ENCODE assay signal across 1 cellular context in the genomic region with DNA sequence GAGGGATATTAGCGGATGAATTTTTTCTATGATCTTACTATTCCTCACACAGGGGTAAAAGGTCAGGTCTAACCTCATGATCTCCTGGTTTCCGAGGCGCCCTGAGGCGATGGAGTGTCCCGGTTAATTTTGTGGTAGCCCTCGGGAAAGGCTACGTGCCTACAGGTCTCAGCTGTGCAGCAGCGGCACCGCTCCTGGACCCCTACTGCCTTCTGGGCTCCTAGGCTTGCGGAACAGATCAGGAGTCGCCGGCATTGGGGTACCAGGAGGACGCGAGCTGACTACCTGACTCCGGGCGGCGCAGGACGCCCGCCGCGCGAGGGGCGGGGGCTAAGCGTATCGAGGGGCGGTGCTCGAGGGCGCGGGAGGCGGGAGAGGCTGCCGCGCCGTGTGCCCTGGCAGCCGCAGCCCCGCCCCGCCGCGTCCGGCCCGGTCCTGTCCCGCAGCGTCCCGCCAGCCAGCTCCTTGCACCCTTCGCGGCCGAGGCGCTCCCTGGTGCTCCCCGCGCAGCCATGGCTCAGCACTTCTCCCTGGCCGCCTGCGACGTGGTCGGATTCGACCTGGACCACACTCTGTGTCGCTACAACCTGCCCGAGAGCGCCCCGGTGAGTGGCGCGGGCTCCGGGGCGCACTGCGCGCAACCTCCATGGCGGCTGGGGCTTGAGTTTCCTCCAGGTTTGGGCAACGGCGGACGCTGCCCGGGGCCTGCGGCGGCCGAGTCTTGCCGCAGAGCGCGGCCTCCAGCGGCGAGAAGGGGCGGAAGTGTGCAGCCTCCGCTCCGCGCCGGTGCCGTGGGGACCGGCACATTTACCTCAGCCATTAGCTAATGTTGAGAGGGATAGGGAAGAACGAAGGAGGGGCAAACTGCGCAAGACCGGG.
A peak's percentile ranks its signal among the peaks of the same experiment; 100 is the strongest.
TF ChIP-seq lines count a peak whose summit lies in the region.

A gene (plus strand): TSS at position 435 of the 879 bp plus-strand sequence. CDS start 78 bp downstream, at position 513.

TF ChIP-seq in HepG2, 621 proteins besides CTCF, POLR2A, EP300 and RAD21 (continued from another document and continues in another):
- TF ChIP-seq LCORL (IDR thresholded peaks at IDR 0.05) (peak; percentile 60; the same call in 1 of the 2 replicates), LCORL (CRISPR knock-in tag; IDR thresholded peaks at IDR 0.05) (peak; percentile 99), CC2D1A (CRISPR knock-in tag; IDR thresholded peaks at IDR 0.05) (no peak), ZNF776 (CRISPR knock-in tag; IDR thresholded peaks at IDR 0.05) (peak; percentile 99), ZNF282 (IDR thresholded peaks at IDR 0.05; ENCODE audit: partially characterized antibody) (no peak), PCBP1 (IDR thresholded peaks at IDR 0.05; ENCODE audit: borderline replicate concordance, low read depth, low read length) (no peak), ARNTL (CRISPR knock-in tag; IDR thresholded peaks at IDR 0.05) (peak; percentile 70), TBX3 (IDR thresholded peaks at IDR 0.05; ENCODE audit: borderline replicate concordance) (no peak), ETV6 (CRISPR knock-in tag; conservative IDR thresholded peaks at IDR 0.05) (no peak; the same call in 1 of the 2 replicates), FIP1L1 (IDR thresholded peaks at IDR 0.05; ENCODE audit: borderline replicate concordance, insufficient read depth, low read depth, low read length) (no peak), NR1H2 (CRISPR knock-in tag; IDR thresholded peaks at IDR 0.05; ENCODE audit: borderline replicate concordance, low read depth) (no peak), PCBP2 (optimal IDR thresholded peaks at IDR 0.05; ENCODE audit: low read depth, low read length, poor library complexity, severe bottlenecking) (no peak), ZNF788 (CRISPR knock-in tag; IDR thresholded peaks at IDR 0.05; ENCODE audit: borderline replicate concordance) (peak; percentile 85; the same call in 1 of the 2 replicates), MIXL1 (CRISPR knock-in tag; IDR thresholded peaks at IDR 0.05) (no peak; the same call in 1 of the 2 replicates), ZNF562 (CRISPR knock-in tag; IDR thresholded peaks at IDR 0.05; ENCODE audit: borderline replicate concordance) (no peak), SNAPC2 (CRISPR knock-in tag; IDR thresholded peaks at IDR 0.05) (no peak; the same call in 1 of the 2 replicates), ZSCAN31 (CRISPR knock-in tag; IDR thresholded peaks at IDR 0.05; ENCODE audit: low read depth) (peak; percentile 98), ZC3H4 (CRISPR knock-in tag; IDR thresholded peaks at IDR 0.05; ENCODE audit: borderline replicate concordance) (0 out of 2 replicates have a peak, but pooled peaks have one; percentile 35), RFX5 (IDR thresholded peaks at IDR 0.05; ENCODE audit: low read depth, low read length) (peak; percentile 31; the same call in 1 of the 2 replicates), ZNF83 (CRISPR knock-in tag; IDR thresholded peaks at IDR 0.05; ENCODE audit: borderline replicate concordance) (no peak; the same call in 1 of the 2 replicates), ZNF572 (CRISPR knock-in tag; IDR thresholded peaks at IDR 0.05) (0 out of 2 replicates have a peak, but pooled peaks have one; percentile 60), KLF6 (CRISPR knock-in tag; IDR thresholded peaks at IDR 0.05) (peak; percentile 78; the same call in 1 of the 2 replicates), ZFP82 (CRISPR knock-in tag; IDR thresholded peaks at IDR 0.05; ENCODE audit: borderline replicate concordance) (peak; percentile 52; the same call in 1 of the 2 replicates), JUND (CRISPR knock-in tag; IDR thresholded peaks at IDR 0.05) (peak; percentile 66; the same call in 1 of the 2 replicates), MEIS2 (CRISPR knock-in tag; IDR thresholded peaks at IDR 0.05) (peak; percentile 95), ZNF335 (CRISPR knock-in tag; IDR thresholded peaks at IDR 0.05) (peak; percentile 46; the same call in 1 of the 2 replicates), KMT2A (CRISPR knock-in tag; IDR thresholded peaks at IDR 0.05) (peak; percentile 96)
- TF ChIP-seq, protein P1, sequence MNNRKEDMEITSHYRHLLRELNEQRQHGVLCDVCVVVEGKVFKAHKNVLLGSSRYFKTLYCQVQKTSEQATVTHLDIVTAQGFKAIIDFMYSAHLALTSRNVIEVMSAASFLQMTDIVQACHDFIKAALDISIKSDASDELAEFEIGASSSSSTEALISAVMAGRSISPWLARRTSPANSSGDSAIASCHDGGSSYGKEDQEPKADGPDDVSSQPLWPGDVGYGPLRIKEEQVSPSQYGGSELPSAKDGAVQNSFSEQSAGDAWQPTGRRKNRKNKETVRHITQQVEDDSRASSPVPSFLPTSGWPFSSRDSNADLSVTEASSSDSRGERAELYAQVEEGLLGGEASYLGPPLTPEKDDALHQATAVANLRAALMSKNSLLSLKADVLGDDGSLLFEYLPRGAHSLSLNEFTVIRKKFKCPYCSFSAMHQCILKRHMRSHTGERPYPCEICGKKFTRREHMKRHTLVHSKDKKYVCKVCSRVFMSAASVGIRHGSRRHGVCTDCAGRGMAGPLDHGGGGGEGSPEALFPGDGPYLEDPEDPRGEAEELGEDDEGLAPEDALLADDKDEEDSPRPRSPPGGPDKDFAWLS (CRISPR knock-in tag; IDR thresholded peaks at IDR 0.05; ENCODE audit: borderline replicate concordance), result peak; percentile 38; the same call in 1 of the 2 replicates
- TF ChIP-seq, protein P2, sequence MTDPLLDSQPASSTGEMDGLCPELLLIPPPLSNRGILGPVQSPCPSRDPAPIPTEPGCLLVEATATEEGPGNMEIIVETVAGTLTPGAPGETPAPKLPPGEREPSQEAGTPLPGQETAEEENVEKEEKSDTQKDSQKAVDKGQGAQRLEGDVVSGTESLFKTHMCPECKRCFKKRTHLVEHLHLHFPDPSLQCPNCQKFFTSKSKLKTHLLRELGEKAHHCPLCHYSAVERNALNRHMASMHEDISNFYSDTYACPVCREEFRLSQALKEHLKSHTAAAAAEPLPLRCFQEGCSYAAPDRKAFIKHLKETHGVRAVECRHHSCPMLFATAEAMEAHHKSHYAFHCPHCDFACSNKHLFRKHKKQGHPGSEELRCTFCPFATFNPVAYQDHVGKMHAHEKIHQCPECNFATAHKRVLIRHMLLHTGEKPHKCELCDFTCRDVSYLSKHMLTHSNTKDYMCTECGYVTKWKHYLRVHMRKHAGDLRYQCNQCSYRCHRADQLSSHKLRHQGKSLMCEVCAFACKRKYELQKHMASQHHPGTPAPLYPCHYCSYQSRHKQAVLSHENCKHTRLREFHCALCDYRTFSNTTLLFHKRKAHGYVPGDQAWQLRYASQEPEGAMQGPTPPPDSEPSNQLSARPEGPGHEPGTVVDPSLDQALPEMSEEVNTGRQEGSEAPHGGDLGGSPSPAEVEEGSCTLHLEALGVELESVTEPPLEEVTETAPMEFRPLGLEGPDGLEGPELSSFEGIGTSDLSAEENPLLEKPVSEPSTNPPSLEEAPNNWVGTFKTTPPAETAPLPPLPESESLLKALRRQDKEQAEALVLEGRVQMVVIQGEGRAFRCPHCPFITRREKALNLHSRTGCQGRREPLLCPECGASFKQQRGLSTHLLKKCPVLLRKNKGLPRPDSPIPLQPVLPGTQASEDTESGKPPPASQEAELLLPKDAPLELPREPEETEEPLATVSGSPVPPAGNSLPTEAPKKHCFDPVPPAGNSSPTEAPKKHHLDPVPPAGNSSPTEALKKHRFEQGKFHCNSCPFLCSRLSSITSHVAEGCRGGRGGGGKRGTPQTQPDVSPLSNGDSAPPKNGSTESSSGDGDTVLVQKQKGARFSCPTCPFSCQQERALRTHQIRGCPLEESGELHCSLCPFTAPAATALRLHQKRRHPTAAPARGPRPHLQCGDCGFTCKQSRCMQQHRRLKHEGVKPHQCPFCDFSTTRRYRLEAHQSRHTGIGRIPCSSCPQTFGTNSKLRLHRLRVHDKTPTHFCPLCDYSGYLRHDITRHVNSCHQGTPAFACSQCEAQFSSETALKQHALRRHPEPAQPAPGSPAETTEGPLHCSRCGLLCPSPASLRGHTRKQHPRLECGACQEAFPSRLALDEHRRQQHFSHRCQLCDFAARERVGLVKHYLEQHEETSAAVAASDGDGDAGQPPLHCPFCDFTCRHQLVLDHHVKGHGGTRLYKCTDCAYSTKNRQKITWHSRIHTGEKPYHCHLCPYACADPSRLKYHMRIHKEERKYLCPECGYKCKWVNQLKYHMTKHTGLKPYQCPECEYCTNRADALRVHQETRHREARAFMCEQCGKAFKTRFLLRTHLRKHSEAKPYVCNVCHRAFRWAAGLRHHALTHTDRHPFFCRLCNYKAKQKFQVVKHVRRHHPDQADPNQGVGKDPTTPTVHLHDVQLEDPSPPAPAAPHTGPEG (CRISPR knock-in tag; IDR thresholded peaks at IDR 0.05), result peak; percentile 95
- TF ChIP-seq, protein P3, sequence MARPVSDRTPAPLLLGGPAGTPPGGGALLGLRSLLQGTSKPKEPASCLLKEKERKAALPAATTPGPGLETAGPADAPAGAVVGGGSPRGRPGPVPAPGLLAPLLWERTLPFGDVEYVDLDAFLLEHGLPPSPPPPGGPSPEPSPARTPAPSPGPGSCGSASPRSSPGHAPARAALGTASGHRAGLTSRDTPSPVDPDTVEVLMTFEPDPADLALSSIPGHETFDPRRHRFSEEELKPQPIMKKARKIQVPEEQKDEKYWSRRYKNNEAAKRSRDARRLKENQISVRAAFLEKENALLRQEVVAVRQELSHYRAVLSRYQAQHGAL (CRISPR knock-in tag; IDR thresholded peaks at IDR 0.05; ENCODE audit: not compliant biosample characterization), result peak; percentile 89
- TF ChIP-seq, protein P4, sequence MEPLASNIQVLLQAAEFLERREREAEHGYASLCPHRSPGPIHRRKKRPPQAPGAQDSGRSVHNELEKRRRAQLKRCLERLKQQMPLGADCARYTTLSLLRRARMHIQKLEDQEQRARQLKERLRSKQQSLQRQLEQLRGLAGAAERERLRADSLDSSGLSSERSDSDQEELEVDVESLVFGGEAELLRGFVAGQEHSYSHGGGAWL (CRISPR knock-in tag; IDR thresholded peaks at IDR 0.05), result 0 out of 2 replicates have a peak, but pooled peaks have one; percentile 62
- TF ChIP-seq, protein P5, sequence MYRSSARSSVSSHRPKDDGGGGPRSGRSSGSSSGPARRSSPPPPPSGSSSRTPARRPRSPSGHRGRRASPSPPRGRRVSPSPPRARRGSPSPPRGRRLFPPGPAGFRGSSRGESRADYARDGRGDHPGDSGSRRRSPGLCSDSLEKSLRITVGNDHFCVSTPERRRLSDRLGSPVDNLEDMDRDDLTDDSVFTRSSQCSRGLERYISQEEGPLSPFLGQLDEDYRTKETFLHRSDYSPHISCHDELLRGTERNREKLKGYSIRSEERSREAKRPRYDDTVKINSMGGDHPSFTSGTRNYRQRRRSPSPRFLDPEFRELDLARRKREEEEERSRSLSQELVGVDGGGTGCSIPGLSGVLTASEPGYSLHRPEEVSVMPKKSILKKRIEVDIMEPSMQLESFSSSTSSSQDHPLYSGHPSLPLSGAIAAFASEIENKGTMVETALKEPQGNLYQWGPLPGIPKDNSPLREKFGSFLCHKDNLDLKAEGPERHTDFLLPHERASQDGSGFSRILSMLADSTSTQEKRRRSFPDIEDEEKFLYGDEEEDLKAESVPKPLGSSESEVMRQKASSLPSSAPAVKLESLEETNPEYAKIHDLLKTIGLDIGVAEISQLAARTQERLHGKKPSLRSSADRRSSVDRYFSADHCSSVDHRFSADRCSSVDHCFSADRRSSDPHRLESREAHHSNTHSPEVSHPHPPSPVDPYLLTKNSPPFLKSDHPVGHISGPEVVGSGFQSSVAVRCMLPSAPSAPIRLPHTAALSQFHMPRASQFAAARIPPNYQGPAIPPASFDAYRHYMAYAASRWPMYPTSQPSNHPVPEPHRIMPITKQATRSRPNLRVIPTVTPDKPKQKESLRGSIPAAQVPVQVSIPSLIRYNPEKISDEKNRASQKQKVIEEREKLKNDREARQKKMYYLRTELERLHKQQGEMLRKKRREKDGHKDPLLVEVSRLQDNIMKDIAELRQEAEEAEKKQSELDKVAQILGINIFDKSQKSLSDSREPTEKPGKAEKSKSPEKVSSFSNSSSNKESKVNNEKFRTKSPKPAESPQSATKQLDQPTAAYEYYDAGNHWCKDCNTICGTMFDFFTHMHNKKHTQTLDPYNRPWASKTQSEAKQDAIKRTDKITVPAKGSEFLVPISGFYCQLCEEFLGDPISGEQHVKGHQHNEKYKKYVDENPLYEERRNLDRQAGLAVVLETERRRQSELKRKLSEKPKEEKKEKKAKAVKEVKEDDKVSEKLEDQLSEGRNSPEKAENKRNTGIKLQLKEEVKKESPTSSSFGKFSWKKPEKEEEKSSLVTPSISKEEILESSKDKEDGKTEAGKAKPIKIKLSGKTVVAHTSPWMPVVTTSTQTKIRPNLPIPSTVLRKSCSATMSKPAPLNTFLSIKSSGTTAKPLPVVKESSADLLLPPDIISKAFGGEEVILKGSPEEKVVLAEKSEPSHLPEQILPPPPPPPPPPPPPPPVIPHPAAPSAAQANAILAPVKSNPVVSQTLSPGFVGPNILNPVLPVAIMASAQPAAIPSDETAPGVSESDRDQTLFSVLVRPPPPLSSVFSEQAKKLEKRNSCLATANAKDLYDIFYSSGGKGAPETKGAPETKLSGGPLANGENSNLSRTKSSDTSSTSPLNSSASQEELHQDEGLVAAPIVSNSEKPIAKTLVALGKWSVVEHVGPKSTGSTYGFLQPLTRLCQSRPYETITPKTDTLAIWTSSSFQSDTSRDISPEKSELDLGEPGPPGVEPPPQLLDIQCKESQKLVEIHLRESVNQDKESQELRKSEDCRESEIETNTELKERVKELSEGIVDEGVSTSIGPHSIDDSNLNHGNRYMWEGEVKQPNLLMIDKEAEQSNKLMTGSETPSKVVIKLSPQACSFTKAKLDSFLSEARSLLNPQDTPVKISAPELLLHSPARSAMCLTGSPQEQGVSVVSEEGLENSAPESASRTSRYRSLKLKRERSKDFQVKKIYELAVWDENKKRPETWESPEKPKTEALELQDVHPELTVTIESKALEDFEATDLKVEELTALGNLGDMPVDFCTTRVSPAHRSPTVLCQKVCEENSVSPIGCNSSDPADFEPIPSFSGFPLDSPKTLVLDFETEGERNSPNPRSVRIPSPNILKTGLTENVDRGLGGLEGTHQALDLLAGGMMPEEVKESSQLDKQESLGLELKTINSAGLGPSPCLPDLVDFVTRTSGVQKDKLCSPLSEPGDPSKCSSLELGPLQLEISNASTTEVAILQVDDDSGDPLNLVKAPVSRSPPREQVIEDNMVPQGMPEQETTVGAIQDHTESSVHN (CRISPR knock-in tag; IDR thresholded peaks at IDR 0.05), result peak; percentile 91; the same call in 1 of the 2 replicates
- TF ChIP-seq, protein P6, sequence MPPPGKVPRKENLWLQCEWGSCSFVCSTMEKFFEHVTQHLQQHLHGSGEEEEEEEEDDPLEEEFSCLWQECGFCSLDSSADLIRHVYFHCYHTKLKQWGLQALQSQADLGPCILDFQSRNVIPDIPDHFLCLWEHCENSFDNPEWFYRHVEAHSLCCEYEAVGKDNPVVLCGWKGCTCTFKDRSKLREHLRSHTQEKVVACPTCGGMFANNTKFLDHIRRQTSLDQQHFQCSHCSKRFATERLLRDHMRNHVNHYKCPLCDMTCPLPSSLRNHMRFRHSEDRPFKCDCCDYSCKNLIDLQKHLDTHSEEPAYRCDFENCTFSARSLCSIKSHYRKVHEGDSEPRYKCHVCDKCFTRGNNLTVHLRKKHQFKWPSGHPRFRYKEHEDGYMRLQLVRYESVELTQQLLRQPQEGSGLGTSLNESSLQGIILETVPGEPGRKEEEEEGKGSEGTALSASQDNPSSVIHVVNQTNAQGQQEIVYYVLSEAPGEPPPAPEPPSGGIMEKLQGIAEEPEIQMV (CRISPR knock-in tag; IDR thresholded peaks at IDR 0.05; ENCODE audit: low read depth), result peak; percentile 99
- TF ChIP-seq, protein P7, sequence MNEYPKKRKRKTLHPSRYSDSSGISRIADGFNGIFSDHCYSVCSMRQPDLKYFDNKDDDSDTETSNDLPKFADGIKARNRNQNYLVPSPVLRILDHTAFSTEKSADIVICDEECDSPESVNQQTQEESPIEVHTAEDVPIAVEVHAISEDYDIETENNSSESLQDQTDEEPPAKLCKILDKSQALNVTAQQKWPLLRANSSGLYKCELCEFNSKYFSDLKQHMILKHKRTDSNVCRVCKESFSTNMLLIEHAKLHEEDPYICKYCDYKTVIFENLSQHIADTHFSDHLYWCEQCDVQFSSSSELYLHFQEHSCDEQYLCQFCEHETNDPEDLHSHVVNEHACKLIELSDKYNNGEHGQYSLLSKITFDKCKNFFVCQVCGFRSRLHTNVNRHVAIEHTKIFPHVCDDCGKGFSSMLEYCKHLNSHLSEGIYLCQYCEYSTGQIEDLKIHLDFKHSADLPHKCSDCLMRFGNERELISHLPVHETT (CRISPR knock-in tag; conservative IDR thresholded peaks at IDR 0.05), result peak; percentile 89
